In genomic region chr12:84738481-84738972, GRCh38 we compare ENCODE assay signal across 16 cellular contexts.
DNase-seq lines count a peak whose midpoint lies in the region; ATAC-seq, FAIRE-seq and TF ChIP-seq lines count a peak whose summit lies in the region.
"Had no signal": no experiment of that assay in that cellular context is flagged by ENCODE, and none has a peak within 500 bp of the region (broad histone marks: within the 10 kb centered on the region; RNA-seq: fewer than 3 reads in every experiment).

No MANE protein-coding gene starts in this region.

- no peak for TF ChIP-seq RAD21 in IMR-90 (IDR thresholded peaks at IDR 0.05; ENCODE audit: low read length)

- CTCF ChIA-PET in IMR-90 (lab: Yijun Ruan, JAX) = interaction anchor here (1.0 to 1.4 kb wide), 3 partner anchors 12 to 23 kb away, joined by 3 to 4 read pairs (median 4); no protein-coding TSS in a partner anchor

- H4K20me1 ChIP-seq in IMR-90 (ENCODE audit: insufficient read depth, low read length) = no peaks in the 10 kb centered on the region

- POLR2A ChIA-PET in IMR-90 (lab: Charles Lee; ENCODE audit: unreplicated experiment) = no interaction called here

- no peak overlapping the region for H4K5ac ChIP-seq in IMR-90 (ENCODE audit: low read depth, low read length)

- H3K23ac ChIP-seq in IMR-90 (ENCODE audit: low read depth, low read length) = no peak overlapping the region

- FAIRE-seq in bronchial epithelial cell (lab: Jason Lieb, UNC) = no peak

- no peak overlapping the region for H4K8ac ChIP-seq in IMR-90 (ENCODE audit: low read depth in 2 of 2, low read length in 2 of 2)

- DNase-seq in AG08395 (ENCODE audit: low spot score) (peak; percentile 39), IMR-90 (peak; percentile 43), bronchial epithelial cell (ENCODE audit: low read depth) (peak; percentile 99), kidney tubule cell (ENCODE audit: low spot score) (peak; percentile 50)
- no peak for DNase-seq in activated CD4-positive, alpha-beta T cell treated with anti-CD3 and anti-CD28 coated beads, Interleukin-2, amount 50 U/mL, for 4 hours
- DNase-seq: AML-193, body of pancreas, erythroblast, GF-D8, H7, NCI-H2107, retina had no signal

- no peak overlapping the region for H3K9ac ChIP-seq in IMR-90 (ENCODE audit: low read depth, low read length)

- WGBS in IMR-90 (ENCODE audit: extremely low coverage in 2 of 2, insufficient read length in 1 of 2), 2 experiments = 89% methylated on average over 1 of the region's 2 CpGs; no CpG with 5 or more reads in 1 of the 2 experiments

- ATAC-seq in IMR-90 (ENCODE audit: low read depth) (peak; percentile 53), HG03469 (IDR thresholded peaks at IDR 0.05; ENCODE audit: unreplicated experiment) (no peak), GM18517 (IDR thresholded peaks at IDR 0.05; ENCODE audit: unreplicated experiment) (no peak), GM21737 (IDR thresholded peaks at IDR 0.05; ENCODE audit: unreplicated experiment) (no peak)
- ATAC-seq: body of pancreas had no signal

- H3K4me1 ChIP-seq in IMR-90 (ENCODE audit: control insufficient read depth, insufficient read depth, low read length) = no peaks in the 10 kb centered on the region
- H3K4me1 ChIP-seq: body of pancreas had no signal

- dilution Hi-C loops in IMR-90 (cut with HindIII; ENCODE audit: low sequenced_read_pairs, unreplicated experiment) = no loop called here

- H2AK9ac ChIP-seq in IMR-90 (replicated peaks; ENCODE audit: low read depth, low read length, poor library complexity) = no peak overlapping the region

- H3K9me1 ChIP-seq in IMR-90 (ENCODE audit: insufficient read depth, low read length) = no peaks in the 10 kb centered on the region

- no peaks in the 10 kb centered on the region for H3K79me1 ChIP-seq in IMR-90 (ENCODE audit: low read depth in 1 of 2, low read length in 2 of 2)

- no peak for TF ChIP-seq POLR2A in IMR-90 (IDR thresholded peaks at IDR 0.05; ENCODE audit: low read depth, low read length)

- no peak overlapping the region for H2BK120ac ChIP-seq in IMR-90 (ENCODE audit: low read depth, low read length)

- intact Hi-C loops in IMR-90 (cut with micrococcal nuclease) = no loop called here

- H2BK20ac ChIP-seq in IMR-90 (ENCODE audit: low read depth, low read length) = no peak overlapping the region

- no peak overlapping the region for H3K27ac ChIP-seq in IMR-90 (ENCODE audit: insufficient read depth, low read length)
- H3K27ac ChIP-seq: body of pancreas, thoracic aorta had no signal

- H2BK15ac ChIP-seq in IMR-90 (ENCODE audit: low read depth, low read length) = no peak overlapping the region

- no peak overlapping the region for H2AK5ac ChIP-seq in IMR-90 (ENCODE audit: low read depth, low read length)

- H3K27me3 ChIP-seq in IMR-90 (ENCODE audit: control insufficient read depth, insufficient read depth, low read length) (no peaks in the 10 kb centered on the region), bronchial epithelial cell (ENCODE audit: control insufficient read depth, insufficient read depth, low read length) (no peaks in the 10 kb centered on the region)
- H3K27me3 ChIP-seq: body of pancreas had no signal

- H3K56ac ChIP-seq in IMR-90 (ENCODE audit: extremely low read depth, insufficient read depth, low read length) = no peak overlapping the region

- no peaks in the 10 kb centered on the region for H3K36me3 ChIP-seq in IMR-90 (ENCODE audit: control insufficient read depth, insufficient read depth, low read length)
- no peaks in the 10 kb centered on the region for H3K36me3 ChIP-seq in bronchial epithelial cell (ENCODE audit: control insufficient read depth, insufficient read depth, low read length)
- H3K36me3 ChIP-seq: thoracic aorta had no signal

- H3K9me3 ChIP-seq in IMR-90 (ENCODE audit: control insufficient read depth, insufficient read depth, low read length) = no peaks in the 10 kb centered on the region
- H3K9me3 ChIP-seq: body of pancreas, thoracic aorta had no signal

- in situ Hi-C loops in IMR-90 (cut with MboI; ENCODE audit: low sequenced_read_pairs) = no loop called here

- no peak overlapping the region for H3K18ac ChIP-seq in IMR-90 (ENCODE audit: low read depth, low read length)

- BruUV-seq in IMR-90 (replicated peaks; lab: Mats Ljungman, UMichigan) = no TSS peak

- H3K14ac ChIP-seq in IMR-90 (replicated peaks; ENCODE audit: low read depth, low read length) = no peak overlapping the region

- H3K4ac ChIP-seq in IMR-90 (ENCODE audit: low read depth, low read length) = no peak overlapping the region

- TF ChIP-seq CTCF in IMR-90 (conservative IDR thresholded peaks at IDR 0.05; ENCODE audit: low read depth, low read length) (no peak), bronchial epithelial cell (IDR thresholded peaks at IDR 0.05; ENCODE audit: insufficient read depth, low read length, severe bottlenecking) (no peak)

- H4K91ac ChIP-seq in IMR-90 (ENCODE audit: insufficient read depth, low read depth, low read length) = no peak overlapping the region

- H2BK5ac ChIP-seq in IMR-90 (ENCODE audit: low read depth, low read length, poor library complexity, severe bottlenecking) = no peak overlapping the region

- no peak overlapping the region for H2AFZ ChIP-seq in IMR-90 (replicated peaks; ENCODE audit: low read length, poor library complexity)

- H3K4me3 ChIP-seq in IMR-90 (ENCODE audit: insufficient read depth, low read depth, low read length) (no peak overlapping the region), bronchial epithelial cell (ENCODE audit: low read depth, low read length) (no peak overlapping the region)
- H3K4me3 ChIP-seq: body of pancreas, thoracic aorta had no signal

- no peak overlapping the region for H3K4me2 ChIP-seq in IMR-90 (ENCODE audit: low read depth, low read length)

TF ChIP-seq in IMR-90, 13 proteins besides CTCF, POLR2A, EP300 and RAD21:
- no peak for TF ChIP-seq ELK1 (IDR thresholded peaks at IDR 0.05; ENCODE audit: borderline replicate concordance, low read depth, low read length)
- TF ChIP-seq BHLHE40 (IDR thresholded peaks at IDR 0.05; ENCODE audit: low read depth, low read length) = no peak
- no peak for TF ChIP-seq RFX5 (IDR thresholded peaks at IDR 0.05; ENCODE audit: low read depth, low read length)
- no peak for TF ChIP-seq MXI1 (IDR thresholded peaks at IDR 0.05; ENCODE audit: borderline replicate concordance, low read depth, low read length)
- no peak for TF ChIP-seq CHD1 (IDR thresholded peaks at IDR 0.05; ENCODE audit: low read depth, low read length)
- TF ChIP-seq CEBPB (IDR thresholded peaks at IDR 0.05; ENCODE audit: low read depth, low read length) = no peak
- no peak for TF ChIP-seq MAFK (IDR thresholded peaks at IDR 0.05; ENCODE audit: low read depth, low read length)
- no peak for TF ChIP-seq USF2 (IDR thresholded peaks at IDR 0.05; ENCODE audit: low read depth, low read length)
- TF ChIP-seq NFE2L2 (IDR thresholded peaks at IDR 0.05; ENCODE audit: low read depth, low read length) = no peak
- TF ChIP-seq MAZ (IDR thresholded peaks at IDR 0.05; ENCODE audit: borderline replicate concordance, low read depth, low read length) = no peak
- TF ChIP-seq SMC3 (IDR thresholded peaks at IDR 0.05; ENCODE audit: low read depth, low read length) = no peak
- no peak for TF ChIP-seq RCOR1 (IDR thresholded peaks at IDR 0.05; ENCODE audit: insufficient replicate concordance, low read length)
- TF ChIP-seq FOS (IDR thresholded peaks at IDR 0.05; ENCODE audit: low read depth, low read length) = no peak

Comparison
In these comparisons a context has a peak if more than half of its experiments do, and no peak if none do; other contexts are left out.
1. DNase-seq: peak in AG08395 (single experiment), IMR-90 (single experiment), bronchial epithelial cell (single experiment) and kidney tubule cell (single experiment); none in activated CD4-positive, alpha-beta T cell treated with anti-CD3 and anti-CD28 coated beads, Interleukin-2, amount 50 U/mL, for 4 hours (0 of 2).